In genomic region chr7:23715099-23715498, GRCh38 we compare ENCODE assay signal across 33 cellular contexts. TPM values are rescaled to one million over a fixed set of nuclear protein-coding genes. Genes with fewer than 3 reads are reported as not detected.
"Had no signal": no experiment of that assay in that cellular context is flagged by ENCODE, and none has a peak within 500 bp of the region (broad histone marks: within the 10 kb centered on the region; RNA-seq: fewer than 3 reads in every experiment).

No MANE protein-coding gene starts in this region.

- H3K9me3 Mint-ChIP-seq: activated CD4-positive, alpha-beta memory T cell treated with anti-CD3 and anti-CD28 coated beads for 36 hours; activated naive CD4-positive, alpha-beta T cell treated with anti-CD3 and anti-CD28 coated beads, Interleukin-2, amount 10 ng/mL, durations not matched to agents 7 days and 5 days; activated naive CD8-positive, alpha-beta T cell treated with anti-CD3 and anti-CD28 coated beads, Interleukin-2, amount 10 ng/mL, durations not matched to agents 7 days and 5 days; activated T-cell treated with anti-CD3 and anti-CD28 coated beads, Interleukin-2, amount 50 U/mL, for 24 hours; dendritic cell treated with granulocyte-macrophage colony-stimulating factor and Interleukin-4, amounts not matched to agents 40 ng/mL and 50 ng/mL, for 4 days; endodermal cell; memory B cell; naive thymus-derived CD8-positive, alpha-beta T cell; neural crest cell; stimulated activated effector memory CD8-positive, alpha-beta T cell treated with anti-CD3 and anti-CD28 coated beads, Interleukin-12 subunit alpha, Interleukin-12 subunit beta, amount 100 ng/mL, for 72 hours; stimulated activated naive CD8-positive, alpha-beta T cell treated with anti-CD3 and anti-CD28 coated beads, Interleukin-15, Interleukin-2, amounts not matched to agents 100 ng/mL and 50 ng/mL, for 24 hours; type B pancreatic cell had no signal

- H3K36me3 Mint-ChIP-seq: activated CD4-positive, alpha-beta memory T cell treated with anti-CD3 and anti-CD28 coated beads for 36 hours; activated naive CD4-positive, alpha-beta T cell treated with anti-CD3 and anti-CD28 coated beads, Interleukin-2, amount 10 ng/mL, durations not matched to agents 7 days and 5 days; activated naive CD8-positive, alpha-beta T cell treated with anti-CD3 and anti-CD28 coated beads, Interleukin-2, amount 10 ng/mL, durations not matched to agents 7 days and 5 days; memory B cell; naive thymus-derived CD8-positive, alpha-beta T cell; stimulated activated effector memory CD8-positive, alpha-beta T cell treated with anti-CD3 and anti-CD28 coated beads, Interleukin-12 subunit alpha, Interleukin-12 subunit beta, amount 100 ng/mL, for 72 hours; type B pancreatic cell had no signal

- DNase-seq: activated CD4-positive, alpha-beta memory T cell treated with anti-CD3 and anti-CD28 coated beads for 36 hours; activated CD4-positive, alpha-beta T cell treated with anti-CD3 and anti-CD28 coated beads for 4 hours; activated CD8-positive, alpha-beta memory T cell treated with anti-CD3 and anti-CD28 coated beads, Interleukin-2, amount 50 U/mL, for 48 hours; activated gamma-delta T cell; activated naive CD4-positive, alpha-beta T cell treated with anti-CD3 and anti-CD28 coated beads, Interleukin-2, amount 10 ng/mL, durations not matched to agents 7 days and 5 days; activated naive CD8-positive, alpha-beta T cell treated with anti-CD3 and anti-CD28 coated beads, Interleukin-2, amount 10 ng/mL, durations not matched to agents 7 days and 5 days; activated T-cell treated with anti-CD3 and anti-CD28 coated beads, Interleukin-2, amount 50 U/mL, for 24 hours; brain microvascular endothelial cell; central memory CD4-positive, alpha-beta T cell; endodermal cell; foreskin fibroblast; head of caudate nucleus; hippocampal formation; left cardiac atrium; midbrain; naive thymus-derived CD8-positive, alpha-beta T cell; nucleus accumbens; pancreas; retina; small intestine; stimulated activated CD4-positive, alpha-beta T cell treated with anti-CD3 and anti-CD28 coated beads, Interleukin-4, amount 100 ng/mL, for 24 hours had no signal

- H3K9me3 ChIP-seq: ascending aorta, pancreas, prostate gland, thoracic aorta had no signal

- H3K4me1 ChIP-seq: ascending aorta, pancreas, prostate gland had no signal

- H3K4me3 Mint-ChIP-seq: activated CD4-positive, alpha-beta memory T cell treated with anti-CD3 and anti-CD28 coated beads for 36 hours; activated naive CD4-positive, alpha-beta T cell treated with anti-CD3 and anti-CD28 coated beads, Interleukin-2, amount 10 ng/mL, durations not matched to agents 7 days and 5 days; activated naive CD8-positive, alpha-beta T cell treated with anti-CD3 and anti-CD28 coated beads, Interleukin-2, amount 10 ng/mL, durations not matched to agents 7 days and 5 days; activated T-cell treated with anti-CD3 and anti-CD28 coated beads, Interleukin-2, amount 50 U/mL, for 24 hours; dendritic cell treated with granulocyte-macrophage colony-stimulating factor and Interleukin-4, amounts not matched to agents 40 ng/mL and 50 ng/mL, for 4 days; endodermal cell; memory B cell; naive thymus-derived CD8-positive, alpha-beta T cell; neural crest cell; stimulated activated effector memory CD8-positive, alpha-beta T cell treated with anti-CD3 and anti-CD28 coated beads, Interleukin-12 subunit alpha, Interleukin-12 subunit beta, amount 100 ng/mL, for 72 hours; stimulated activated naive CD8-positive, alpha-beta T cell treated with anti-CD3 and anti-CD28 coated beads, Interleukin-15, Interleukin-2, amounts not matched to agents 100 ng/mL and 50 ng/mL, for 24 hours; type B pancreatic cell had no signal

- H3K27ac ChIP-seq: ascending aorta, brain microvascular endothelial cell, pancreas, prostate gland, thoracic aorta, VCaP had no signal

- ATAC-seq: esophagus mucosa; left cardiac atrium; naive thymus-derived CD8-positive, alpha-beta T cell; pancreas; sciatic nerve; stimulated activated effector memory CD8-positive, alpha-beta T cell treated with anti-CD3 and anti-CD28 coated beads, Interleukin-12 subunit alpha, Interleukin-12 subunit beta, amount 100 ng/mL, for 72 hours had no signal

- H3K4me1 Mint-ChIP-seq: activated naive CD4-positive, alpha-beta T cell treated with anti-CD3 and anti-CD28 coated beads, Interleukin-2, amount 10 ng/mL, durations not matched to agents 7 days and 5 days; activated naive CD8-positive, alpha-beta T cell treated with anti-CD3 and anti-CD28 coated beads, Interleukin-2, amount 10 ng/mL, durations not matched to agents 7 days and 5 days; memory B cell; neural crest cell; stimulated activated effector memory CD8-positive, alpha-beta T cell treated with anti-CD3 and anti-CD28 coated beads, Interleukin-12 subunit alpha, Interleukin-12 subunit beta, amount 100 ng/mL, for 72 hours had no signal

- H3K36me3 ChIP-seq: ascending aorta, brain microvascular endothelial cell, pancreas, prostate gland, thoracic aorta had no signal

- H3K27me3 Mint-ChIP-seq: activated T-cell treated with anti-CD3 and anti-CD28 coated beads, Interleukin-2, amount 50 U/mL, for 24 hours; dendritic cell treated with granulocyte-macrophage colony-stimulating factor and Interleukin-4, amounts not matched to agents 40 ng/mL and 50 ng/mL, for 4 days; memory B cell; stimulated activated naive CD8-positive, alpha-beta T cell treated with anti-CD3 and anti-CD28 coated beads, Interleukin-15, Interleukin-2, amounts not matched to agents 100 ng/mL and 50 ng/mL, for 24 hours had no signal

- H3K27ac Mint-ChIP-seq: activated CD4-positive, alpha-beta memory T cell treated with anti-CD3 and anti-CD28 coated beads for 36 hours; activated naive CD4-positive, alpha-beta T cell treated with anti-CD3 and anti-CD28 coated beads, Interleukin-2, amount 10 ng/mL, durations not matched to agents 7 days and 5 days; activated naive CD8-positive, alpha-beta T cell treated with anti-CD3 and anti-CD28 coated beads, Interleukin-2, amount 10 ng/mL, durations not matched to agents 7 days and 5 days; activated T-cell treated with anti-CD3 and anti-CD28 coated beads, Interleukin-2, amount 50 U/mL, for 24 hours; dendritic cell treated with granulocyte-macrophage colony-stimulating factor and Interleukin-4, amounts not matched to agents 40 ng/mL and 50 ng/mL, for 4 days; endodermal cell; memory B cell; stimulated activated effector memory CD8-positive, alpha-beta T cell treated with anti-CD3 and anti-CD28 coated beads, Interleukin-12 subunit alpha, Interleukin-12 subunit beta, amount 100 ng/mL, for 72 hours; stimulated activated naive CD8-positive, alpha-beta T cell treated with anti-CD3 and anti-CD28 coated beads, Interleukin-15, Interleukin-2, amounts not matched to agents 100 ng/mL and 50 ng/mL, for 24 hours; type B pancreatic cell had no signal

- H3K27me3 ChIP-seq: ascending aorta, brain microvascular endothelial cell, pancreas had no signal

- H3K4me3 ChIP-seq: ascending aorta, pancreas, prostate gland, thoracic aorta had no signal

RNA-seq across cellular contexts. Expression of gene STK31, which starts 5.1 kb away (rescaled TPM):
- total RNA-seq: activated CD4-positive, alpha-beta memory T cell treated with anti-CD3 and anti-CD28 coated beads for 36 hours had no signal
- polyA plus RNA-seq: naive thymus-derived CD8-positive, alpha-beta T cell had no signal
